Comparison of ENCODE assay signal across 27 cellular contexts in the genomic region with DNA sequence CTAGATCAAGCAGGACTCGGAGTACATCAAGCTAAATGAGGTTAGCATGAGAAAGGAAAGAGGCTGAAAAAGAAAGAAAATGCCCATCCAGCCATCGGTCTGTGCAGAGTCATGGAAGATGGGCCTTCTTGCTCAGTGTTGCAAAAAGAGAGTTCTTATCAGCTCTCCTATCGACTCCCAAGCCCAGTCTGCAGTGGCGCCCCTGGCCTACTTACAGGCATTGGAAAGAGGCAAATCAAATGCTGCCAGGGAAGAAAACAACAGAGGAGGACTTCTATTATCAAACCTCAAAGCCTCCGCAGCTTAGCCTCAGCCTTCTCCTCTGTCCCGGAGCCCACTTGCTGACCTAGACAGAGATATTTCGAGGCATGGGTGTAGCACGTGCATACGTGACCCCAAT.
DNase-seq lines count a peak whose midpoint lies in the region; ATAC-seq and TF ChIP-seq lines count a peak whose summit lies in the region.
"Had no signal": no experiment of that assay in that cellular context is flagged by ENCODE, and none has a peak within 500 bp of the region (broad histone marks: within the 10 kb centered on the region; RNA-seq: fewer than 3 reads in every experiment).

No MANE protein-coding gene starts in this region.

- no peaks in the 10 kb centered on the region for H3F3A ChIP-seq in MM.1S (ENCODE audit: insufficient read depth, low read length)

- no peaks in the 10 kb centered on the region for H4K20me1 ChIP-seq in MM.1S (ENCODE audit: insufficient read depth, low read length)

- no peaks in the 10 kb centered on the region for H3K79me2 ChIP-seq in MM.1S (ENCODE audit: low read length)

- H2AFZ ChIP-seq in MM.1S (ENCODE audit: low read length): no peak overlapping the region

- no peak overlapping the region for H3K9ac ChIP-seq in MM.1S (ENCODE audit: low read length)

- in situ Hi-C loops in G401 (cut with HindIII; ENCODE audit: low sequenced_read_pairs): no loop called here

- no peaks in the 10 kb centered on the region for H3K9me2 ChIP-seq in MM.1S (replicated peaks; ENCODE audit: insufficient read depth, low read length)

- ATAC-seq in RWPE2 (ENCODE audit: low read depth): no peak
- no peak for ATAC-seq in HG02763 (IDR thresholded peaks at IDR 0.05; ENCODE audit: unreplicated experiment)
- no peak for ATAC-seq in GM18870 (IDR thresholded peaks at IDR 0.05; ENCODE audit: unreplicated experiment)
- ATAC-seq: activated T-helper 17 cell treated with anti-CD3 and anti-CD28 coated beads, Interleukin-2, amount 50 U/mL, for 72 hours; body of pancreas; GM12878; stimulated activated memory B cell treated with anti-CD40 and anti-IgM and Interleukin-4, amounts not matched to agents 10 μg/mL and 1 μg/mL and 100 μg/mL, for 72 hours had no signal

- H3K4me2 ChIP-seq in MM.1S (ENCODE audit: low read depth, low read length): no peak overlapping the region

- H3K4me1 Mint-ChIP-seq in osteocyte (ENCODE audit: unreplicated experiment): peaks cover 79% of the 10 kb centered on the region
- H3K4me1 Mint-ChIP-seq: activated naive CD8-positive, alpha-beta T cell treated with anti-CD3 and anti-CD28 coated beads, Interleukin-2, amount 10 ng/mL, durations not matched to agents 7 days and 5 days; activated T-helper 17 cell treated with anti-CD3 and anti-CD28 coated beads, Interleukin-2, amount 50 U/mL, for 72 hours; stimulated activated memory B cell treated with anti-CD40 and anti-IgM and Interleukin-4, amounts not matched to agents 10 μg/mL and 1 μg/mL and 100 μg/mL, for 72 hours had no signal

- H3K36me3 Mint-ChIP-seq in osteocyte (ENCODE audit: unreplicated experiment): peaks cover 2% of the 10 kb centered on the region
- H3K36me3 Mint-ChIP-seq: activated naive CD8-positive, alpha-beta T cell treated with anti-CD3 and anti-CD28 coated beads, Interleukin-2, amount 10 ng/mL, durations not matched to agents 7 days and 5 days; stimulated activated memory B cell treated with anti-CD40 and anti-IgM and Interleukin-4, amounts not matched to agents 10 μg/mL and 1 μg/mL and 100 μg/mL, for 72 hours had no signal

- no peaks in the 10 kb centered on the region for H3K9me3 Mint-ChIP-seq in osteocyte (ENCODE audit: unreplicated experiment)
- H3K9me3 Mint-ChIP-seq: activated naive CD8-positive, alpha-beta T cell treated with anti-CD3 and anti-CD28 coated beads, Interleukin-2, amount 10 ng/mL, durations not matched to agents 7 days and 5 days; stimulated activated memory B cell treated with anti-CD40 and anti-IgM and Interleukin-4, amounts not matched to agents 10 μg/mL and 1 μg/mL and 100 μg/mL, for 72 hours had no signal

- H3K27ac Mint-ChIP-seq in osteocyte (ENCODE audit: unreplicated experiment): peak overlapping the region; percentile 31
- H3K27ac Mint-ChIP-seq: activated naive CD8-positive, alpha-beta T cell treated with anti-CD3 and anti-CD28 coated beads, Interleukin-2, amount 10 ng/mL, durations not matched to agents 7 days and 5 days; activated T-helper 17 cell treated with anti-CD3 and anti-CD28 coated beads, Interleukin-2, amount 50 U/mL, for 72 hours; stimulated activated memory B cell treated with anti-CD40 and anti-IgM and Interleukin-4, amounts not matched to agents 10 μg/mL and 1 μg/mL and 100 μg/mL, for 72 hours had no signal

- H3K4me1 ChIP-seq in RWPE2 (ENCODE audit: insufficient read depth, poor library complexity, severe bottlenecking): peaks cover 49% of the 10 kb centered on the region
- peaks cover 0 to 34% of the 10 kb centered on the region in 2 donors for H3K4me1 ChIP-seq in right atrium auricular region
- no peaks in the 10 kb centered on the region for H3K4me1 ChIP-seq in MM.1S (ENCODE audit: low read length)
- H3K4me1 ChIP-seq: body of pancreas, spleen, vagina had no signal

- DNase-seq in G401 (ENCODE audit: low spot score) (peak; percentile 39), RWPE2 (ENCODE audit: low spot score) (no peak), right atrium auricular region (ENCODE audit: low spot score) (no peak), osteocyte (ENCODE audit: extremely low spot score, unreplicated experiment) (no peak), middle frontal gyrus (ENCODE audit: extremely low spot score, low spot score) (no peak), MM.1S (no peak)
- DNase-seq: activated CD4-positive, alpha-beta T cell treated with anti-CD3 and anti-CD28 coated beads, Interleukin-2, amount 50 U/mL, for 4 hours; activated CD4-positive, CD25-positive, alpha-beta regulatory T cell; activated naive CD8-positive, alpha-beta T cell treated with anti-CD3 and anti-CD28 coated beads, Interleukin-2, amount 10 ng/mL, durations not matched to agents 7 days and 5 days; body of pancreas; DND-41; effector memory CD4-positive, alpha-beta T cell; foreskin fibroblast; H7; NCI-H1048; NCI-H187 treated with DMSO at 0.1 percent for 48 hours; NCI-H226; spleen; stimulated activated CD4-positive, alpha-beta T cell treated with anti-CD3 and anti-CD28 coated beads, Interleukin-4, amount 100 ng/mL, for 1 hour; T-helper 9 cell had no signal

- H3K27ac ChIP-seq in RWPE2 (ENCODE audit: poor library complexity, severe bottlenecking) (peak overlapping the region; percentile 94), right atrium auricular region (peak overlapping the region; percentile 66 to 87), MM.1S (ENCODE audit: low read length) (no peak overlapping the region)
- H3K27ac ChIP-seq: body of pancreas, C4-2B, spleen, vagina had no signal

- no peaks in the 10 kb centered on the region for H3K36me3 ChIP-seq in RWPE2 (ENCODE audit: low read depth)
- no peaks in the 10 kb centered on the region for H3K36me3 ChIP-seq in right atrium auricular region
- H3K36me3 ChIP-seq in MM.1S (replicated peaks; ENCODE audit: insufficient read depth, low read length): no peaks in the 10 kb centered on the region
- H3K36me3 ChIP-seq: spleen, vagina had no signal

- no peaks in the 10 kb centered on the region for H3K9me3 ChIP-seq in RWPE2 (ENCODE audit: severe bottlenecking)
- no peaks in the 10 kb centered on the region for H3K9me3 ChIP-seq in right atrium auricular region
- no peaks in the 10 kb centered on the region for H3K9me3 ChIP-seq in MM.1S (replicated peaks; ENCODE audit: insufficient read depth, low read length)
- H3K9me3 ChIP-seq: body of pancreas, spleen, vagina had no signal

- TF ChIP-seq CTCF in RWPE2 (IDR thresholded peaks at IDR 0.05; ENCODE audit: poor library complexity, severe bottlenecking): no peak
- no peak for TF ChIP-seq CTCF in right atrium auricular region (IDR thresholded peaks at IDR 0.05)
- no peak for TF ChIP-seq CTCF in osteocyte (IDR thresholded peaks at IDR 0.05)
- no peak for TF ChIP-seq CTCF in MM.1S (IDR thresholded peaks at IDR 0.05; ENCODE audit: low read length)

- H3K27me3 ChIP-seq in RWPE2 (ENCODE audit: insufficient read depth, poor library complexity, severe bottlenecking) (no peaks in the 10 kb centered on the region), right atrium auricular region (no peaks in the 10 kb centered on the region), MM.1S (replicated peaks; ENCODE audit: insufficient read depth, low read length) (no peaks in the 10 kb centered on the region)
- H3K27me3 ChIP-seq: body of pancreas, spleen, vagina had no signal

- no peaks in the 10 kb centered on the region for H3K27me3 Mint-ChIP-seq in osteocyte (ENCODE audit: unreplicated experiment)
- H3K27me3 Mint-ChIP-seq: activated naive CD8-positive, alpha-beta T cell treated with anti-CD3 and anti-CD28 coated beads, Interleukin-2, amount 10 ng/mL, durations not matched to agents 7 days and 5 days; activated T-helper 17 cell treated with anti-CD3 and anti-CD28 coated beads, Interleukin-2, amount 50 U/mL, for 72 hours; stimulated activated memory B cell treated with anti-CD40 and anti-IgM and Interleukin-4, amounts not matched to agents 10 μg/mL and 1 μg/mL and 100 μg/mL, for 72 hours had no signal

- H3K4me3 Mint-ChIP-seq in osteocyte (ENCODE audit: unreplicated experiment): no peak overlapping the region
- H3K4me3 Mint-ChIP-seq: activated naive CD8-positive, alpha-beta T cell treated with anti-CD3 and anti-CD28 coated beads, Interleukin-2, amount 10 ng/mL, durations not matched to agents 7 days and 5 days; activated T-helper 17 cell treated with anti-CD3 and anti-CD28 coated beads, Interleukin-2, amount 50 U/mL, for 72 hours; stimulated activated memory B cell treated with anti-CD40 and anti-IgM and Interleukin-4, amounts not matched to agents 10 μg/mL and 1 μg/mL and 100 μg/mL, for 72 hours had no signal

- no peak overlapping the region for H3K4me3 ChIP-seq in RWPE2 (ENCODE audit: severe bottlenecking)
- H3K4me3 ChIP-seq in right atrium auricular region: no peak overlapping the region
- no peak overlapping the region for H3K4me3 ChIP-seq in MM.1S (ENCODE audit: low read length)
- H3K4me3 ChIP-seq: body of pancreas, GM12878, spleen, vagina had no signal
